In genomic region chr15:64843996-64844395, GRCh38 we compare ENCODE assay signal across 10 cellular contexts. TPM values are rescaled to one million over a fixed set of nuclear protein-coding genes. Genes with fewer than 3 reads are reported as not detected.
DNase-seq lines count a peak whose midpoint lies in the region; ATAC-seq, FAIRE-seq and TF ChIP-seq lines count a peak whose summit lies in the region.
"Had no signal": no experiment of that assay in that cellular context is flagged by ENCODE, and none has a peak within 500 bp of the region (broad histone marks: within the 10 kb centered on the region; RNA-seq: fewer than 3 reads in every experiment).

No MANE protein-coding gene starts in this region.

- peak overlapping the region; percentile 98 for H3K4me2 ChIP-seq in SK-N-SH

- peaks cover 60% of the 10 kb centered on the region for H3K4me1 Mint-ChIP-seq in activated naive CD8-positive, alpha-beta T cell (ENCODE audit: low read depth)
- H3K4me1 Mint-ChIP-seq in stimulated activated naive B cell treated with anti-CD40 and anti-IgM and Interleukin-4, amounts not matched to agents 10 μg/mL and 1 μg/mL and 100 μg/mL, for 72 hours = peaks cover 52 to 78% of the 10 kb centered on the region in 2 donors

- H3K36me3 ChIP-seq in SK-N-SH (replicated peaks in 1 of 2; ENCODE audit: control insufficient read depth in 1 of 2, insufficient read depth in 2 of 2, low read length in 1 of 2) = no peaks in the 10 kb centered on the region
- H3K36me3 ChIP-seq in kidney (ENCODE audit: control insufficient read depth in 1 of 2, insufficient read depth in 2 of 2, low read length in 2 of 2) = peaks cover 0 to 4% of the 10 kb centered on the region in 2 donors

- 98% methylated on average over 4 of the region's 4 CpGs for WGBS in SK-N-SH (ENCODE audit: low lambda C conversion rate)

- ATAC-seq in SK-N-SH treated with all-trans-retinoic acid at 6 μM for 48 hours = no peak
- no peak for ATAC-seq in stimulated activated naive B cell treated with anti-CD40 and anti-IgM and Interleukin-4, amounts not matched to agents 10 μg/mL and 1 μg/mL and 100 μg/mL, for 72 hours (replicated peaks)

- no peak for TF ChIP-seq EP300 in SK-N-SH (IDR thresholded peaks at IDR 0.05; ENCODE audit: borderline replicate concordance in 1 of 2, low read depth in 1 of 2, low read length in 1 of 2)

- peak overlapping the region; percentile 62 for H3K27ac Mint-ChIP-seq in activated naive CD8-positive, alpha-beta T cell
- peak overlapping the region; percentile 62 for H3K27ac Mint-ChIP-seq in stimulated activated naive B cell treated with anti-CD40 and anti-IgM and Interleukin-4, amounts not matched to agents 10 μg/mL and 1 μg/mL and 100 μg/mL, for 72 hours

- no peak for FAIRE-seq in kidney (lab: Jason Lieb, UNC)
- FAIRE-seq: HTR-8/SVneo had no signal

- POLR2A ChIA-PET in SK-N-SH (lab: Yijun Ruan, JAX) = no interaction called here

- H3K9me2 ChIP-seq in SK-N-SH = no peaks in the 10 kb centered on the region

- peak overlapping the region; percentile 92 for H3K4me3 Mint-ChIP-seq in activated naive CD8-positive, alpha-beta T cell
- peak overlapping the region; percentile 93 to 96 for H3K4me3 Mint-ChIP-seq in stimulated activated naive B cell treated with anti-CD40 and anti-IgM and Interleukin-4, amounts not matched to agents 10 μg/mL and 1 μg/mL and 100 μg/mL, for 72 hours

- CTCF ChIA-PET in SK-N-SH (lab: Yijun Ruan, JAX) = interaction anchor here (1.0 to 1.2 kb wide), 2 partner anchors 13 to 145 kb away, joined by 3 read pairs; no protein-coding TSS in a partner anchor

- TF ChIP-seq RAD21 in SK-N-SH (IDR thresholded peaks at IDR 0.05; ENCODE audit: low read length) = no peak

- H2AFZ ChIP-seq in SK-N-SH (ENCODE audit: low read depth) = no peak overlapping the region

- no peaks in the 10 kb centered on the region for H3K27me3 ChIP-seq in SK-N-SH (ENCODE audit: insufficient read depth)

- H3K27me3 Mint-ChIP-seq in activated naive CD8-positive, alpha-beta T cell = no peaks in the 10 kb centered on the region
- H3K27me3 Mint-ChIP-seq in stimulated activated naive B cell treated with anti-CD40 and anti-IgM and Interleukin-4, amounts not matched to agents 10 μg/mL and 1 μg/mL and 100 μg/mL, for 72 hours = no peaks in the 10 kb centered on the region

- intact Hi-C loops in kidney (cut with DNase I) = loop anchor here (10.0 kb wide), 1 partner anchor 61 kb away; no protein-coding TSS in a partner anchor

- no peak for TF ChIP-seq CTCF in SK-N-SH (IDR thresholded peaks at IDR 0.05)
- no peak for TF ChIP-seq CTCF in kidney (IDR thresholded peaks at IDR 0.05; ENCODE audit: borderline replicate concordance, extremely low read depth, insufficient read depth)

- peaks cover 12% of the 10 kb centered on the region; the same call in 1 of the 2 replicates for H4K20me1 ChIP-seq in SK-N-SH (ENCODE audit: insufficient read depth)

- peaks cover 69% of the 10 kb centered on the region for H3K79me2 ChIP-seq in SK-N-SH (ENCODE audit: insufficient read depth)

- H3K9ac ChIP-seq in SK-N-SH (peak overlapping the region; percentile 14; the same call in 1 of the 2 replicates), kidney (ENCODE audit: low read length in 2 of 2) (peak overlapping the region; percentile 8 to 62)

- H3K4me1 ChIP-seq in SK-N-SH (ENCODE audit: control insufficient read depth in 1 of 2, insufficient read depth in 2 of 2, low read depth in 1 of 2, low read length in 1 of 2) = peaks cover 29 to 43% of the 10 kb centered on the region in 2 experiments
- H3K4me1 ChIP-seq in kidney (ENCODE audit: control insufficient read depth in 1 of 2, insufficient read depth in 1 of 2, low read depth in 1 of 2, low read length in 2 of 2) = peaks cover 23 to 39% of the 10 kb centered on the region in 2 donors

- no peaks in the 10 kb centered on the region for H3K9me3 Mint-ChIP-seq in activated naive CD8-positive, alpha-beta T cell (ENCODE audit: low read depth)
- no peaks in the 10 kb centered on the region for H3K9me3 Mint-ChIP-seq in stimulated activated naive B cell treated with anti-CD40 and anti-IgM and Interleukin-4, amounts not matched to agents 10 μg/mL and 1 μg/mL and 100 μg/mL, for 72 hours

- H3F3A ChIP-seq in SK-N-SH (replicated peaks; ENCODE audit: insufficient read depth) = peaks cover 3% of the 10 kb centered on the region

- H3K9me3 ChIP-seq in SK-N-SH (no peaks in the 10 kb centered on the region), kidney (ENCODE audit: control insufficient read depth in 1 of 2, low read length in 2 of 2) (no peaks in the 10 kb centered on the region)

- H3K36me3 Mint-ChIP-seq in activated naive CD8-positive, alpha-beta T cell = peaks cover 2% of the 10 kb centered on the region
- H3K36me3 Mint-ChIP-seq in stimulated activated naive B cell treated with anti-CD40 and anti-IgM and Interleukin-4, amounts not matched to agents 10 μg/mL and 1 μg/mL and 100 μg/mL, for 72 hours = peaks cover 16 to 32% of the 10 kb centered on the region in 2 donors

- no peak overlapping the region; a peak in 1 of 4 replicates for H3K4me3 ChIP-seq in SK-N-SH (ENCODE audit: low read depth in 2 of 2, low read length in 1 of 2)
- H3K4me3 ChIP-seq in kidney (ENCODE audit: low read length in 2 of 2) = peak overlapping the region; percentile 8 to 94

- DNase-seq in SK-N-SH (no peak), kidney (no peak), T1000 (lab: John Stamatoyannopoulos, UW) (no peak)
- DNase-seq in stimulated activated naive B cell treated with anti-CD40 and anti-IgM and Interleukin-4, amounts not matched to agents 10 μg/mL and 1 μg/mL and 100 μg/mL, for 72 hours = no peak
- no peak for DNase-seq in stimulated activated CD8-positive, alpha-beta memory T cell treated with anti-CD3 and anti-CD28 coated beads, Interleukin-4, amount 100 ng/mL, for 48 hours
- DNase-seq in stimulated activated CD4-positive, alpha-beta T cell treated with anti-CD3 and anti-CD28 coated beads, Interleukin-4, amount 100 ng/mL, for 24 hours = no peak

- H3K27ac ChIP-seq in SK-N-SH (ENCODE audit: low read depth in 2 of 2, low read length in 1 of 2) (peak overlapping the region in 1 of 2 experiments; percentile 73; a peak in 2 of 4 replicates), kidney (ENCODE audit: low read depth in 2 of 2, low read length in 2 of 2) (peak overlapping the region in 1 of 2 donors; percentile 71)
- H3K27ac ChIP-seq: 22Rv1 had no signal

TF ChIP-seq in SK-N-SH, 30 proteins besides CTCF, POLR2A, EP300 and RAD21 (continues in another document):
- TF ChIP-seq JUND (IDR thresholded peaks at IDR 0.05) (no peak), USF2 (IDR thresholded peaks at IDR 0.05; ENCODE audit: borderline replicate concordance, low read depth, low read length) (no peak), TCF12 (IDR thresholded peaks at IDR 0.05) (no peak), PBX3 (IDR thresholded peaks at IDR 0.05) (no peak), SMC3 (IDR thresholded peaks at IDR 0.05; ENCODE audit: low read depth, low read length) (no peak)

TF ChIP-seq in SK-N-SH treated with all-trans-retinoic acid at 6 μM for 48 hours, 23 proteins besides CTCF, POLR2A, EP300 and RAD21 (continues in another document):
- no peak for TF ChIP-seq TOX (CRISPR knock-in tag; IDR thresholded peaks at IDR 0.05; ENCODE audit: borderline replicate concordance)
- TF ChIP-seq CREB5 (CRISPR knock-in tag; IDR thresholded peaks at IDR 0.05; ENCODE audit: low read depth) = no peak
- TF ChIP-seq SNAI2 (CRISPR knock-in tag; IDR thresholded peaks at IDR 0.05) = no peak
- TF ChIP-seq ZNF565 (CRISPR knock-in tag; conservative IDR thresholded peaks at IDR 0.05; ENCODE audit: low read depth) = no peak
- no peak for TF ChIP-seq CSRNP3 (CRISPR knock-in tag; IDR thresholded peaks at IDR 0.05)
- no peak for TF ChIP-seq ZNF8 (CRISPR knock-in tag; IDR thresholded peaks at IDR 0.05)

RNA-seq across cellular contexts. Expression of gene PLEKHO2, which starts 2.3 kb away (rescaled TPM):
- polyA plus RNA-seq in SK-N-SH (2012; rRNA removed) = 6.8 and 7.8 TPM in 2 replicates
- polyA plus RNA-seq in SK-N-SH (2012; cell fraction: cytosol; rRNA removed) = 3.5 and 4.5 TPM in 2 replicates
- polyA plus RNA-seq in SK-N-SH (2012; cell fraction: nucleus; rRNA removed) = 24.8 and 26.8 TPM in 2 replicates
- total RNA-seq in kidney = 48.6 TPM
- 12.0 TPM for polyA plus RNA-seq in kidney (ENCODE audit: insufficient read depth, low read depth, low replicate concordance)

RNA-seq across cellular contexts. Expression of gene PIF1, which starts 18.5 kb away (rescaled TPM):
- polyA plus RNA-seq in SK-N-SH (2012; rRNA removed) = 12.1 and 12.4 TPM in 2 replicates
- 2.8 and 4.4 TPM in 2 replicates for polyA plus RNA-seq in SK-N-SH (2012; cell fraction: cytosol; rRNA removed)
- 54.8 and 80.5 TPM in 2 replicates for polyA plus RNA-seq in SK-N-SH (2012; cell fraction: nucleus; rRNA removed)
- 2.0 TPM for total RNA-seq in kidney
- 0.47 TPM for polyA plus RNA-seq in kidney (ENCODE audit: insufficient read depth, low read depth, low replicate concordance)

Comparison
In these comparisons a context has a peak if more than half of its experiments do, and no peak if none do; other contexts are left out.
1. H3K4me3 ChIP-seq: peak in kidney (2 of 2); none in SK-N-SH (0 of 2).